ENCODE assay signal across 25 cellular contexts in the genomic region with DNA sequence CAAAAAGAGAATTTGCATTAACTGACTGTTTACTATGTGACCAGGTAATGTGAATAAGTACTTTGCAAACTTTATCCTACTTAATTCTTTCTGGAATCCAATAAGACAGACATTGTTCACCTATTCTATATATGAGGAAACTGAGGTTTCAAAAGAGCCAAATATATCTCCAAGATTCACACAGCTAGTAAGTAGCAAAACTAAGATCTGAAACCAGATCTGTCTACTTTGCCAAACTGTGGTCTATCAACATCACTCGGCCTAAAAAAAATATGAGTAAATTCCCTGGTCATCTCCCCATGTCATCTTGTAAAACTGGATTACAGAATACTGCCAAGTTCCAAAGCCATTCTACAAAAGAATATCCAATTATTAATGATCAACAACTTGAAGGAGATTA. TPM values are rescaled to one million over a fixed set of nuclear protein-coding genes. Genes with fewer than 3 reads are reported as not detected.
DNase-seq lines count a peak whose midpoint lies in the region; ATAC-seq and TF ChIP-seq lines count a peak whose summit lies in the region.
"Had no signal": no experiment of that assay in that cellular context is flagged by ENCODE, and none has a peak within 500 bp of the region (broad histone marks: within the 10 kb centered on the region; RNA-seq: fewer than 3 reads in every experiment).

No MANE protein-coding gene starts in this region.

- no peak for TF ChIP-seq CTCF in stomach (IDR thresholded peaks at IDR 0.05)

- no peak overlapping the region for H3K4me3 Mint-ChIP-seq in activated CD4-positive, alpha-beta memory T cell treated with anti-CD3 and anti-CD28 coated beads for 36 hours
- H3K4me3 Mint-ChIP-seq: activated CD8-positive, alpha-beta memory T cell treated with anti-CD3 and anti-CD28 coated beads, Interleukin-2, amount 10 ng/mL, durations not matched to agents 7 days and 5 days; activated naive CD8-positive, alpha-beta T cell; CD8-positive, alpha-beta memory T cell; memory B cell; stimulated activated memory B cell treated with anti-CD40 and anti-IgM and Interleukin-4, amounts not matched to agents 10 μg/mL and 1 μg/mL and 100 μg/mL, for 72 hours had no signal

- no peaks in the 10 kb centered on the region for H3K4me1 ChIP-seq in stomach

- 61 to 86% (median 75%) methylated on average over 1 of the region's 1 CpG for WGBS in stomach, 5 donors

- H3K9me3 ChIP-seq in stomach: no peaks in the 10 kb centered on the region
- H3K9me3 ChIP-seq: ascending aorta, SJSA1, thoracic aorta had no signal

- TF ChIP-seq POLR2A in stomach (IDR thresholded peaks at IDR 0.05): no peak

- H3K27me3 ChIP-seq in stomach: no peaks in the 10 kb centered on the region
- H3K27me3 ChIP-seq: ascending aorta, SJSA1 had no signal

- CTCF ChIA-PET in activated CD4-positive, alpha-beta memory T cell treated with anti-CD3 and anti-CD28 coated beads for 36 hours (lab: Charles Lee): no interaction called here

- no peaks in the 10 kb centered on the region for H3K27me3 Mint-ChIP-seq in activated CD4-positive, alpha-beta memory T cell treated with anti-CD3 and anti-CD28 coated beads for 36 hours
- H3K27me3 Mint-ChIP-seq: activated CD8-positive, alpha-beta memory T cell treated with anti-CD3 and anti-CD28 coated beads, Interleukin-2, amount 10 ng/mL, durations not matched to agents 7 days and 5 days; activated naive CD8-positive, alpha-beta T cell; CD8-positive, alpha-beta memory T cell; memory B cell; stimulated activated memory B cell treated with anti-CD40 and anti-IgM and Interleukin-4, amounts not matched to agents 10 μg/mL and 1 μg/mL and 100 μg/mL, for 72 hours had no signal

- H3K4me1 Mint-ChIP-seq in activated CD4-positive, alpha-beta memory T cell treated with anti-CD3 and anti-CD28 coated beads for 36 hours (ENCODE audit: low read depth): peaks cover 12% of the 10 kb centered on the region
- H3K4me1 Mint-ChIP-seq: activated CD8-positive, alpha-beta memory T cell treated with anti-CD3 and anti-CD28 coated beads, Interleukin-2, amount 10 ng/mL, durations not matched to agents 7 days and 5 days had no signal

- H3K9me3 Mint-ChIP-seq in activated CD4-positive, alpha-beta memory T cell treated with anti-CD3 and anti-CD28 coated beads for 36 hours: no peaks in the 10 kb centered on the region
- H3K9me3 Mint-ChIP-seq: CD8-positive, alpha-beta memory T cell; memory B cell; stimulated activated memory B cell treated with anti-CD40 and anti-IgM and Interleukin-4, amounts not matched to agents 10 μg/mL and 1 μg/mL and 100 μg/mL, for 72 hours had no signal

- H3K36me3 Mint-ChIP-seq in activated CD4-positive, alpha-beta memory T cell treated with anti-CD3 and anti-CD28 coated beads for 36 hours: peaks cover 5% of the 10 kb centered on the region

- POLR2A ChIA-PET in activated CD4-positive, alpha-beta memory T cell treated with anti-CD3 and anti-CD28 coated beads for 36 hours (lab: Charles Lee): no interaction called here

- intact Hi-C loops in stomach (cut with DNase I; ENCODE audit: low total_unique reads): no loop called here
- intact Hi-C loops in activated CD4-positive, alpha-beta memory T cell treated with anti-CD3 and anti-CD28 coated beads for 36 hours (cut with micrococcal nuclease): no loop called here

- no peak for DNase-seq in stomach
- DNase-seq in activated CD4-positive, alpha-beta memory T cell treated with anti-CD3 and anti-CD28 coated beads for 36 hours: no peak
- DNase-seq in NCI-H1436 (lab: John Stamatoyannopoulos, UW): no peak
- DNase-seq in HT-29 (ENCODE audit: low spot score): no peak
- DNase-seq: activated CD4-positive, alpha-beta T cell treated with anti-CD3 and anti-CD28 coated beads for 4 hours; activated CD8-positive, alpha-beta memory T cell treated with anti-CD3 and anti-CD28 coated beads, Interleukin-2, amount 10 ng/mL, durations not matched to agents 7 days and 5 days; AML-193; CD8-positive, alpha-beta memory T cell; central memory CD4-positive, alpha-beta T cell; DMS153; head of caudate nucleus; left cardiac atrium; NCI-H1105 treated with DMSO at 0.1 percent for 48 hours; NCI-H510A treated with DMSO at 0.1 percent for 48 hours; small intestine had no signal

- no peak overlapping the region for H3K27ac Mint-ChIP-seq in activated CD4-positive, alpha-beta memory T cell treated with anti-CD3 and anti-CD28 coated beads for 36 hours
- H3K27ac Mint-ChIP-seq: activated CD8-positive, alpha-beta memory T cell treated with anti-CD3 and anti-CD28 coated beads, Interleukin-2, amount 10 ng/mL, durations not matched to agents 7 days and 5 days; activated naive CD8-positive, alpha-beta T cell; memory B cell; stimulated activated memory B cell treated with anti-CD40 and anti-IgM and Interleukin-4, amounts not matched to agents 10 μg/mL and 1 μg/mL and 100 μg/mL, for 72 hours had no signal

- H3K27ac ChIP-seq in stomach: no peak overlapping the region
- H3K27ac ChIP-seq: ascending aorta, thoracic aorta had no signal

- H3K4me3 ChIP-seq in stomach: no peak overlapping the region
- H3K4me3 ChIP-seq: ascending aorta, SJSA1, thoracic aorta had no signal

- ATAC-seq in GM19351 (IDR thresholded peaks at IDR 0.05; ENCODE audit: unreplicated experiment) (peak; percentile 48), HG02798 (IDR thresholded peaks at IDR 0.05; ENCODE audit: poor library complexity, unreplicated experiment) (peak; percentile 31), HG03460 (IDR thresholded peaks at IDR 0.05; ENCODE audit: unreplicated experiment) (peak; percentile 32)
- ATAC-seq: activated CD8-positive, alpha-beta memory T cell treated with anti-CD3 and anti-CD28 coated beads, Interleukin-2, amount 10 ng/mL, durations not matched to agents 7 days and 5 days; HepG2; left cardiac atrium; stimulated activated memory B cell treated with anti-CD40 and anti-IgM and Interleukin-4, amounts not matched to agents 10 μg/mL and 1 μg/mL and 100 μg/mL, for 72 hours had no signal

- no peak for TF ChIP-seq EP300 in stomach (IDR thresholded peaks at IDR 0.05)

- H3K36me3 ChIP-seq in stomach: peaks cover 0 to 3% (median under 1%) of the 10 kb centered on the region in 4 donors
- H3K36me3 ChIP-seq: thoracic aorta had no signal

RNA-seq across cellular contexts. Expression of a gene that starts 52.8 kb away (rescaled TPM):
- total RNA-seq in stomach: 10 to 100 TPM in 2 of 5 donors, 1 to 10 TPM in 3; 2.6 to 42.0 (median 6.1) TPM
- 10 to 100 TPM; 13.5 to 18.8 (median 14.5) TPM for polyA plus RNA-seq in stomach
- 10 to 100 TPM; 28.2 to 28.3 TPM for total RNA-seq in activated CD4-positive, alpha-beta memory T cell treated with anti-CD3 and anti-CD28 coated beads for 36 hours
- 11.3 and 18.1 TPM in 2 replicates for total RNA-seq in HT-29 (2014; rRNA removed; shearing (Covaris generic))

RNA-seq across cellular contexts. Expression of a gene that starts 52.9 kb away (rescaled TPM):
- 100 to 1,000 TPM in 1 of 5 donors, 10 to 100 TPM in 4; 20.0 to 108 (median 74.6) TPM for total RNA-seq in stomach
- 10 to 100 TPM; 16.9 to 21.5 (median 19.5) TPM for polyA plus RNA-seq in stomach
- total RNA-seq in activated CD4-positive, alpha-beta memory T cell treated with anti-CD3 and anti-CD28 coated beads for 36 hours: 100 to 1,000 TPM; 138 to 145 TPM
- total RNA-seq in HT-29 (2014; rRNA removed; shearing (Covaris generic)): 62.5 and 69.5 TPM in 2 replicates
